15 cellular contexts compared by ENCODE assay signal in the genomic region with DNA sequence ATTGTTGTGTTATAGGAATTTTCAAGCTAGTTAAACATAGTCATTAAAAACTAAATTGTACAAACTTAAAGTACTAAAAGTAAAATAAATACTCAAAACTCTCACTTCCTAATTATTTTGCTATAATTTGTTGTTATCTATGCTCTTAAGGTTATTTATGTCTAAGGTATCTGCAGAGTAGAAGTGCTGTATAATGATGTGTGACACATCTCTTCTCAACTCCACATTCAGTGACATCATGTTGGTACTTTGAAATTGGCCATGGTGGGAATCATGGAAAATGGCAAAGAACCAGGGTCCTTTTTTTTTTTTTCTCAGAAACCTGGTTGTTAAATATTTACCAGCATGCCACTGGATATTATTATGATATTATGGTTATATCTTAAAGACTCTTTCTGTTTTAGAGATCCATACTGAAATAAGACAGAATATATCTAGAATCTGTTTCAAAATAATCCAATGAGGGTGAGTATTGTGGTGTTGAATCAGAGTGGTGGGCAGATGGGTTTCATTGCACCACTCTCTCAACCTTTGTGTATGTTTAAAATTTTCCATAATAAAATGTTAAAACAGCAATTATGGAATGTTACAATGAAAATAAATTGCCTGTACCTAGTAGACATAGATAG. TPM values are rescaled to one million over a fixed set of nuclear protein-coding genes. Genes with fewer than 3 reads are reported as not detected.
DNase-seq lines count a peak whose midpoint lies in the region; ATAC-seq, FAIRE-seq and TF ChIP-seq lines count a peak whose summit lies in the region.
"Had no signal": no experiment of that assay in that cellular context is flagged by ENCODE, and none has a peak within 500 bp of the region (broad histone marks: within the 10 kb centered on the region; RNA-seq: fewer than 3 reads in every experiment).

No MANE protein-coding gene starts in this region.

- dilution Hi-C loops in keratinocyte (cut with MboI; ENCODE audit: extremely low pct_ligation_motif_present, low sequenced_read_pairs), result no loop called here

- FAIRE-seq in keratinocyte (lab: Jason Lieb, UNC), result no peak
- FAIRE-seq in GM12892 (lab: Jason Lieb, UNC), result no peak
- FAIRE-seq: D721Med, HTR-8/SVneo had no signal

- H3K4me1 Mint-ChIP-seq in activated naive CD8-positive, alpha-beta T cell treated with anti-CD3 and anti-CD28 coated beads, Interleukin-2, amount 50 U/mL, for 24 hours, result peaks cover 90% of the 10 kb centered on the region
- peaks cover 61 to 71% (median 67%) of the 10 kb centered on the region in 3 donors for H3K4me1 Mint-ChIP-seq in T-cell

- no peaks in the 10 kb centered on the region for H3K9me3 ChIP-seq in left ventricle myocardium inferior (replicated peaks)
- no peaks in the 10 kb centered on the region for H3K9me3 ChIP-seq in heart right ventricle
- H3K9me3 ChIP-seq in keratinocyte (ENCODE audit: control insufficient read depth, low read depth, low read length), result no peaks in the 10 kb centered on the region

- POLR2A ChIA-PET in T-cell (lab: Charles Lee), result interaction anchor here in 1 of 2 donors (1.1 kb wide), 1 partner anchor 15 kb away, joined by 3 read pairs; no protein-coding TSS in a partner anchor

- H3K9ac ChIP-seq in keratinocyte (ENCODE audit: control insufficient read depth, extremely low read depth, insufficient read depth, low read length), result no peak overlapping the region

- H3K27me3 ChIP-seq in left ventricle myocardium inferior (ENCODE audit: low read depth), result no peaks in the 10 kb centered on the region
- H3K27me3 ChIP-seq in heart right ventricle, result no peaks in the 10 kb centered on the region
- H3K27me3 ChIP-seq in keratinocyte (ENCODE audit: control insufficient read depth, extremely low read depth, insufficient read depth, low read length), result no peaks in the 10 kb centered on the region

- H2AFZ ChIP-seq in keratinocyte (ENCODE audit: control insufficient read depth, low read length), result no peak overlapping the region

- H3K27me3 Mint-ChIP-seq in activated naive CD8-positive, alpha-beta T cell treated with anti-CD3 and anti-CD28 coated beads, Interleukin-2, amount 50 U/mL, for 24 hours, result peaks cover 2% of the 10 kb centered on the region
- H3K27me3 Mint-ChIP-seq in T-cell, result no peaks in the 10 kb centered on the region
- H3K27me3 Mint-ChIP-seq: B cell; brain; dendritic cell treated with granulocyte-macrophage colony-stimulating factor and Interleukin-4, amounts not matched to agents 40 ng/mL and 50 ng/mL, for 4 days had no signal

- ATAC-seq in heart right ventricle (no peak), T-cell (replicated peaks in 1 of 4) (no peak)
- peak; percentile 53 for ATAC-seq in activated naive CD8-positive, alpha-beta T cell treated with anti-CD3 and anti-CD28 coated beads, Interleukin-2, amount 50 U/mL, for 24 hours

- H3K27ac Mint-ChIP-seq in activated naive CD8-positive, alpha-beta T cell treated with anti-CD3 and anti-CD28 coated beads, Interleukin-2, amount 50 U/mL, for 24 hours, result peak overlapping the region; percentile 95
- no peak overlapping the region for H3K27ac Mint-ChIP-seq in T-cell
- H3K27ac Mint-ChIP-seq: B cell; dendritic cell treated with granulocyte-macrophage colony-stimulating factor and Interleukin-4, amounts not matched to agents 40 ng/mL and 50 ng/mL, for 4 days; immature natural killer cell had no signal

- peaks cover 4% of the 10 kb centered on the region for H3K9me3 Mint-ChIP-seq in activated naive CD8-positive, alpha-beta T cell treated with anti-CD3 and anti-CD28 coated beads, Interleukin-2, amount 50 U/mL, for 24 hours
- H3K9me3 Mint-ChIP-seq in T-cell, result no peaks in the 10 kb centered on the region
- H3K9me3 Mint-ChIP-seq: brain; dendritic cell treated with granulocyte-macrophage colony-stimulating factor and Interleukin-4, amounts not matched to agents 40 ng/mL and 50 ng/mL, for 4 days; immature natural killer cell had no signal

- no peaks in the 10 kb centered on the region for H4K20me1 ChIP-seq in keratinocyte (ENCODE audit: control insufficient read depth, extremely low read depth, insufficient read depth, low read length)

- TF ChIP-seq POLR2A in GM12892 (IDR thresholded peaks at IDR 0.05; ENCODE audit: low read depth, low read length), result no peak

- H3K4me3 Mint-ChIP-seq in activated naive CD8-positive, alpha-beta T cell treated with anti-CD3 and anti-CD28 coated beads, Interleukin-2, amount 50 U/mL, for 24 hours, result peak overlapping the region; percentile 63
- no peak overlapping the region for H3K4me3 Mint-ChIP-seq in T-cell
- H3K4me3 Mint-ChIP-seq: B cell; brain; dendritic cell treated with granulocyte-macrophage colony-stimulating factor and Interleukin-4, amounts not matched to agents 40 ng/mL and 50 ng/mL, for 4 days; immature natural killer cell had no signal

- H3K4me1 ChIP-seq in left ventricle myocardium inferior (peaks cover 59% of the 10 kb centered on the region), heart right ventricle (peaks cover 0 to 63% (median 42%) of the 10 kb centered on the region in 9 donors), keratinocyte (ENCODE audit: control insufficient read depth, extremely low read depth, insufficient read depth, low read length) (peaks cover 35% of the 10 kb centered on the region)

- no peak for DNase-seq in left ventricle myocardium inferior
- DNase-seq in heart right ventricle, result no peak
- DNase-seq in activated naive CD8-positive, alpha-beta T cell treated with anti-CD3 and anti-CD28 coated beads, Interleukin-2, amount 50 U/mL, for 24 hours, result no peak
- no peak for DNase-seq in keratinocyte (ENCODE audit: low read depth, low spot score)
- no peak for DNase-seq in T-cell
- no peak for DNase-seq in GM12892 (ENCODE audit: insufficient read length)
- DNase-seq in AG20443 (ENCODE audit: low spot score), result no peak
- DNase-seq: activated CD4-positive, alpha-beta T cell treated with anti-CD3 and anti-CD28 coated beads, Interleukin-2, amount 50 U/mL, for 1 hour; immature natural killer cell; mesendoderm had no signal

- CTCF ChIA-PET in T-cell (lab: Charles Lee), result interaction anchor here in 1 of 2 donors (0.6 to 0.7 kb wide), 3 partner anchors 217 to 750 kb away, joined by 3 to 5 read pairs (median 3); no protein-coding TSS in a partner anchor

- H3K27ac ChIP-seq in left ventricle myocardium inferior (replicated peaks) (peak overlapping the region; percentile 14), heart right ventricle (peak overlapping the region in 1 of 10 donors; percentile 7), keratinocyte (ENCODE audit: control insufficient read depth, insufficient read depth, low read length) (peak overlapping the region; percentile 7)

- peak overlapping the region; percentile 20 for H3K4me2 ChIP-seq in keratinocyte (ENCODE audit: control insufficient read depth, extremely low read depth, insufficient read depth, low read depth, low read length)

- peaks cover 54% of the 10 kb centered on the region for H3K36me3 Mint-ChIP-seq in activated naive CD8-positive, alpha-beta T cell treated with anti-CD3 and anti-CD28 coated beads, Interleukin-2, amount 50 U/mL, for 24 hours (ENCODE audit: low read depth)
- peaks cover 17% of the 10 kb centered on the region for H3K36me3 Mint-ChIP-seq in T-cell
- H3K36me3 Mint-ChIP-seq: brain had no signal

- intact Hi-C loops in left ventricle myocardium inferior (cut with micrococcal nuclease), result no loop called here
- intact Hi-C loops in heart right ventricle (cut with DNase I), result no loop called here

- no peaks in the 10 kb centered on the region for H3K9me1 ChIP-seq in keratinocyte (ENCODE audit: control insufficient read depth, extremely low read depth, insufficient read depth, low read length)

- H3K36me3 ChIP-seq in left ventricle myocardium inferior, result no peaks in the 10 kb centered on the region
- H3K36me3 ChIP-seq in heart right ventricle, result no peaks in the 10 kb centered on the region
- H3K36me3 ChIP-seq in keratinocyte (ENCODE audit: control insufficient read depth in 2 of 2, extremely low read depth in 1 of 2, insufficient read depth in 2 of 2, low read length in 2 of 2), result no peaks in the 10 kb centered on the region

- TF ChIP-seq CTCF in left ventricle myocardium inferior (IDR thresholded peaks at IDR 0.05; ENCODE audit: borderline replicate concordance) (no peak), heart right ventricle (IDR thresholded peaks at IDR 0.05) (no peak), keratinocyte (optimal IDR thresholded peaks at IDR 0.05 in 1 of 3, IDR thresholded peaks at IDR 0.05 in 1 of 3, conservative IDR thresholded peaks at IDR 0.05 in 1 of 3; ENCODE audit: extremely low read depth in 1 of 3, insufficient read depth in 2 of 3, low read length in 3 of 3) (no peak)

- H3K4me3 ChIP-seq in left ventricle myocardium inferior (no peak overlapping the region), heart right ventricle (no peak overlapping the region), keratinocyte (ENCODE audit: control insufficient read depth in 2 of 3, extremely low read depth in 1 of 3, insufficient read depth in 2 of 3, low read depth in 1 of 3, low read length in 3 of 3) (no peak overlapping the region)

- no peaks in the 10 kb centered on the region for H3K79me2 ChIP-seq in keratinocyte (ENCODE audit: control insufficient read depth, insufficient read depth, low read length)

RNA-seq across cellular contexts. Expression of a gene that starts 22.4 kb away (rescaled TPM):
- total RNA-seq in left ventricle myocardium inferior (3.6 TPM), heart right ventricle (1 to 10 TPM; 2.4 to 6.6 (median 4.5) TPM), T-cell (10 to 100 TPM; 13.3 to 17.6 (median 14.9) TPM)
- polyA plus RNA-seq in heart right ventricle (1 to 10 TPM; 1.7 to 2.2 TPM), keratinocyte (1.3 to 2.0 TPM (median 1.5 TPM) in 3 replicates)
- 1.1 TPM for polyA plus RNA-seq in keratinocyte (2011; ENCODE audit: low read depth)
- 0.95 and 2.2 TPM in 2 replicates for polyA plus RNA-seq in keratinocyte (2011; cell fraction: cytosol; rRNA removed)
- 2.3 and 3.0 TPM in 2 replicates for polyA plus RNA-seq in keratinocyte (2011; cell fraction: nucleus; rRNA removed)
- 0.85 and 3.3 TPM in 2 replicates for polyA plus RNA-seq in keratinocyte (2012; ENCODE audit: low replicate concordance)
- 3.0 to 7.3 TPM (median 4.6 TPM) in 3 replicates for polyA minus RNA-seq in keratinocyte
- 4.8 TPM for polyA minus RNA-seq in keratinocyte (2011; cell fraction: cytosol; rRNA and poly(A)+ RNA removed)
- polyA minus RNA-seq in keratinocyte (2011; cell fraction: nucleus; rRNA and poly(A)+ RNA removed), result 2.6 and 4.2 TPM in 2 replicates
- 2.4 TPM for polyA plus RNA-seq in GM12892 (2012; ENCODE audit: missing spikeins)
